16 cellular contexts compared by ENCODE assay signal in genomic region chr9:134229466-134230091, GRCh38.
DNase-seq lines count a peak whose midpoint lies in the region; ATAC-seq, FAIRE-seq and TF ChIP-seq lines count a peak whose summit lies in the region.
"Had no signal": no experiment of that assay in that cellular context is flagged by ENCODE, and none has a peak within 500 bp of the region (broad histone marks: within the 10 kb centered on the region; RNA-seq: fewer than 3 reads in every experiment).

No MANE protein-coding gene starts in this region.

- H3K4me3 ChIP-seq in right cardiac atrium (ENCODE audit: low read length) (no peak overlapping the region), heart left ventricle (no peak overlapping the region), Loucy (ENCODE audit: low read length, poor library complexity, severe bottlenecking) (no peak overlapping the region), kidney (ENCODE audit: low read length in 2 of 2) (no peak overlapping the region)
- H3K4me3 ChIP-seq: MG63, SJCRH30 had no signal

- H4K20me1 ChIP-seq in Loucy (ENCODE audit: insufficient read depth, low read length, poor library complexity, severe bottlenecking), result no peaks in the 10 kb centered on the region

- no peak overlapping the region for H3K9ac ChIP-seq in Loucy (ENCODE audit: low read depth, low read length, poor library complexity, severe bottlenecking)
- H3K9ac ChIP-seq in kidney (ENCODE audit: low read length in 2 of 2), result no peak overlapping the region

- H3K9me3 ChIP-seq in right cardiac atrium (ENCODE audit: control insufficient read depth, low read length), result no peaks in the 10 kb centered on the region
- H3K9me3 ChIP-seq in heart left ventricle, result no peaks in the 10 kb centered on the region
- no peaks in the 10 kb centered on the region for H3K9me3 ChIP-seq in Loucy (ENCODE audit: insufficient read depth, low read depth, low read length)
- H3K9me3 ChIP-seq in kidney (ENCODE audit: control insufficient read depth in 1 of 2, low read length in 2 of 2), result no peaks in the 10 kb centered on the region
- H3K9me3 ChIP-seq: MG63, SJCRH30 had no signal

- H3K4me1 ChIP-seq in right cardiac atrium (ENCODE audit: control insufficient read depth, insufficient read depth, low read length) (peaks cover 3% of the 10 kb centered on the region), heart left ventricle (peaks cover 0 to 16% (median 9%) of the 10 kb centered on the region in 12 donors), Loucy (ENCODE audit: insufficient read depth, low read length, poor library complexity, severe bottlenecking) (peaks cover 15% of the 10 kb centered on the region), kidney (ENCODE audit: control insufficient read depth in 1 of 2, insufficient read depth in 1 of 2, low read depth in 1 of 2, low read length in 2 of 2) (peaks cover 11 to 19% of the 10 kb centered on the region in 2 donors), foreskin keratinocyte (no peaks in the 10 kb centered on the region)
- H3K4me1 ChIP-seq: SJCRH30 had no signal

- ATAC-seq in right cardiac atrium, result no peak
- ATAC-seq in heart left ventricle, result no peak
- no peak for ATAC-seq in HG03108 (IDR thresholded peaks at IDR 0.05; ENCODE audit: unreplicated experiment)
- no peak for ATAC-seq in foreskin keratinocyte
- ATAC-seq in HG02571 (IDR thresholded peaks at IDR 0.05; ENCODE audit: unreplicated experiment), result no peak

- no peak for TF ChIP-seq POLR2A in heart left ventricle (IDR thresholded peaks at IDR 0.05)

- H3K36me3 ChIP-seq in heart left ventricle (no peaks in the 10 kb centered on the region), Loucy (ENCODE audit: insufficient read depth, low read length) (no peaks in the 10 kb centered on the region), kidney (ENCODE audit: control insufficient read depth in 1 of 2, insufficient read depth in 2 of 2, low read length in 2 of 2) (no peaks in the 10 kb centered on the region)
- H3K36me3 ChIP-seq: MG63, SJCRH30 had no signal

- 95% methylated on average over 23 of the region's 23 CpGs for WGBS in right cardiac atrium
- WGBS in heart left ventricle, 4 donors, result 94 to 95% (median 94%) methylated on average over 10 to 23 of the region's 23 CpGs

- H3K4me2 ChIP-seq in Loucy (ENCODE audit: low read depth, low read length, poor library complexity, severe bottlenecking), result peak overlapping the region; percentile 27

- intact Hi-C loops in right cardiac atrium (cut with DNase I) (no loop called here), heart left ventricle (cut with DNase I) (loop anchor here in 1 of 10 donors (10.0 kb wide), 1 partner anchor 55 kb away; no protein-coding TSS in a partner anchor), kidney (cut with DNase I) (no loop called here)

- FAIRE-seq in kidney (lab: Jason Lieb, UNC), result no peak

- H3K9me2 ChIP-seq in Loucy (replicated peaks; ENCODE audit: low read depth, low read length), result no peaks in the 10 kb centered on the region

- no peaks in the 10 kb centered on the region for H3F3A ChIP-seq in Loucy (ENCODE audit: low read depth)

- no peaks in the 10 kb centered on the region for H3K27me3 ChIP-seq in right cardiac atrium (ENCODE audit: control insufficient read depth, insufficient read depth)
- no peaks in the 10 kb centered on the region for H3K27me3 ChIP-seq in heart left ventricle
- H3K27me3 ChIP-seq in Loucy (ENCODE audit: insufficient read depth, low read length, poor library complexity, severe bottlenecking), result no peaks in the 10 kb centered on the region
- peaks cover 49% of the 10 kb centered on the region for H3K27me3 ChIP-seq in foreskin keratinocyte
- H3K27me3 ChIP-seq: MG63 had no signal

- H3K27ac ChIP-seq in right cardiac atrium (ENCODE audit: low read length) (no peak overlapping the region), heart left ventricle (no peak overlapping the region), kidney (ENCODE audit: low read depth in 2 of 2, low read length in 2 of 2) (no peak overlapping the region), foreskin keratinocyte (no peak overlapping the region)
- H3K27ac ChIP-seq: SJCRH30 had no signal

- no peaks in the 10 kb centered on the region for H3K79me2 ChIP-seq in Loucy (ENCODE audit: insufficient read depth, low read length)

- no peak overlapping the region for H2AFZ ChIP-seq in Loucy (ENCODE audit: low read length)

- TF ChIP-seq CTCF in heart left ventricle (IDR thresholded peaks at IDR 0.05), result no peak
- no peak for TF ChIP-seq CTCF in Loucy (conservative IDR thresholded peaks at IDR 0.05; ENCODE audit: low read length)
- no peak for TF ChIP-seq CTCF in kidney (IDR thresholded peaks at IDR 0.05; ENCODE audit: borderline replicate concordance, extremely low read depth, insufficient read depth)
- no peak for TF ChIP-seq CTCF in foreskin keratinocyte (conservative IDR thresholded peaks at IDR 0.05)

- peak in 2 of 3 donors; percentile 48 to 54 for DNase-seq in right cardiac atrium
- DNase-seq in heart left ventricle, result no peak
- DNase-seq in kidney, result peak; percentile 78
- no peak for DNase-seq in foreskin keratinocyte
- DNase-seq: COR-L47, H9, KG1, MG63, NCI-H187, NCI-H226, NCI-H526, OCI-M1 had no signal

Comparison
In these comparisons a context has a peak if more than half of its experiments do, and no peak if none do; other contexts are left out.
1. DNase-seq: peak in right cardiac atrium (2 of 3) and kidney (single experiment); none in heart left ventricle (0 of 5) and foreskin keratinocyte (0 of 2).